8 cellular contexts compared by ENCODE assay signal in genomic region chr6:152552616-152553209, GRCh38.
DNase-seq lines count a peak whose midpoint lies in the region; ATAC-seq and TF ChIP-seq lines count a peak whose summit lies in the region.

No MANE protein-coding gene starts in this region.

- H2AFZ ChIP-seq in PC-3 (ENCODE audit: low read length), result no peak overlapping the region

- H3K4me1 ChIP-seq in PC-3 (ENCODE audit: insufficient read depth, low read length), result no peaks in the 10 kb centered on the region

- DNase-seq in NCI-H2196 (lab: John Stamatoyannopoulos, UW; ENCODE audit: unreplicated experiment) (peak; percentile 43), NCI-H2196 treated with DMSO at 0.1 percent for 48 hours (lab: John Stamatoyannopoulos, UW; ENCODE audit: unreplicated experiment) (no peak), PC-3 (peak; percentile 71), brain pericyte (ENCODE audit: low read depth, low spot score) (peak; percentile 22), iris pigment epithelial cell (ENCODE audit: low read depth) (peak; percentile 79)
- DNase-seq in stimulated activated CD8-positive, alpha-beta memory T cell treated with anti-CD3 and anti-CD28 coated beads, Interleukin-2, amount 100 ng/mL, for 48 hours (ENCODE audit: low read depth in 2 of 2), result peak; percentile 7 to 15

- H3K9ac ChIP-seq in PC-3 (ENCODE audit: low read length), result no peak overlapping the region

- no TSS peak for BruUV-seq in PC-3 (replicated peaks; lab: Mats Ljungman, UMichigan)

- no peaks in the 10 kb centered on the region for H4K20me1 ChIP-seq in PC-3 (ENCODE audit: low read length)

- H3K79me2 ChIP-seq in PC-3 (ENCODE audit: low read length), result no peaks in the 10 kb centered on the region

- no peaks in the 10 kb centered on the region for H3F3A ChIP-seq in PC-3 (ENCODE audit: low read length, unreplicated experiment)

- H3K9me2 ChIP-seq in PC-3 (replicated peaks; ENCODE audit: low read length), result no peaks in the 10 kb centered on the region

- peak; percentile 77 for TF ChIP-seq CTCF in PC-3 (conservative IDR thresholded peaks at IDR 0.05; ENCODE audit: low read depth, low read length)

- intact Hi-C loops in PC-3 (cut with micrococcal nuclease), result loop anchor here (2.0 to 10.0 kb wide), 4 partner anchors 65 to 152 kb away; no protein-coding TSS in a partner anchor

- no peak overlapping the region for H3K4me2 ChIP-seq in PC-3 (ENCODE audit: low read length)

- no peaks in the 10 kb centered on the region for H3K27me3 ChIP-seq in PC-3 (ENCODE audit: low read length)

- POLR2A ChIA-PET in PC-3 (lab: Charles Lee; ENCODE audit: unreplicated experiment), result no interaction called here

- no peaks in the 10 kb centered on the region for H3K36me3 ChIP-seq in PC-3 (ENCODE audit: low read depth, low read length)

- CTCF ChIA-PET in PC-3 (lab: Charles Lee), result no interaction called here

- H3K27ac ChIP-seq in PC-3 (ENCODE audit: low read length), result no peak overlapping the region

- ATAC-seq in GM21423 (IDR thresholded peaks at IDR 0.05; ENCODE audit: unreplicated experiment), result peak; percentile 89
- peak; percentile 97 for ATAC-seq in HG03565 (IDR thresholded peaks at IDR 0.05; ENCODE audit: unreplicated experiment)
- peak; percentile 80 for ATAC-seq in PC-3

- no peak overlapping the region for H3K4me3 ChIP-seq in PC-3 (ENCODE audit: low read length)

- no peaks in the 10 kb centered on the region for H3K9me3 ChIP-seq in PC-3 (ENCODE audit: low read length)
